8 cellular contexts compared by ENCODE assay signal in the genomic region with DNA sequence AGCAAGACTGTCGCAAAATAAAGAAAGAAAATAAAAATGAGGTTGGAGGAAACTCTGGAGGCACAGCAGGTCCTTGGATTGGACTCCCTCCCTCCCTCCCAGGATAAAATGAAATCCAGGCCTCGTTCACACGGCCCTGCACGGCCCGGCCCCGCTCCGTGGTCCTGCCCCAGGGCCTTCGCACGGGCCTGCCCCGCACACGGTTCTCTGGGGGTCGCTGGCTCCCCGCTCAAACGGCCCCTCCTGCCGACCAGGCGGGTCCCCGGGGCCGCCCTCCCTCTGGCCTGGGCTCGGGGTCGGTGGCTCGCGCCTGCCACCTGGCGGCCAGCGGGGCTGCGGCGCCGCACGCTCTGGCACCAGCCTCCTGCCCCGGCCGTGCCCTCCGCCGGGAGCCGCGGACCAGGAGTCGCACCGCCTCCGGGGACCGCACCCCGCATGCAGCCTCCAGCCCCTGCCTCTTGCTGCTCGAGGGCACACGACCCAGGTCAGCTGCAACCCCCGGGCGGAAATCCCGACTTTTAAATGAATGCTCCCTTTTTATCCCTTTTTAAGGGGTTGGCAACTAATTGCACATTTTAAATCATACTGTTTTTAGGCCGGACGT. TPM values are rescaled to one million over a fixed set of nuclear protein-coding genes. Genes with fewer than 3 reads are reported as not detected.
DNase-seq lines count a peak whose midpoint lies in the region; ATAC-seq, FAIRE-seq and TF ChIP-seq lines count a peak whose summit lies in the region.

No MANE protein-coding gene starts in this region.

- no peak for FAIRE-seq in pancreas (lab: Jason Lieb, UNC)

- H3K4me3 ChIP-seq in pancreas (peak overlapping the region in 2 of 4 donors; percentile 20 to 38), thymus (ENCODE audit: low read length) (peak overlapping the region; percentile 22)

- H3K9me3 ChIP-seq in pancreas (no peaks in the 10 kb centered on the region), thymus (ENCODE audit: control insufficient read depth) (no peaks in the 10 kb centered on the region)

- peak; percentile 41 for ATAC-seq in HG03469 (IDR thresholded peaks at IDR 0.05; ENCODE audit: unreplicated experiment)
- ATAC-seq in pancreas = peak; percentile 76 to 86 (median 84)

- H3K27me3 ChIP-seq in pancreas (no peaks in the 10 kb centered on the region), thymus (ENCODE audit: control insufficient read depth, insufficient read depth) (peaks cover 2% of the 10 kb centered on the region)

- H3K36me3 ChIP-seq in pancreas (no peaks in the 10 kb centered on the region), thymus (ENCODE audit: control insufficient read depth, insufficient read depth) (peaks cover 10% of the 10 kb centered on the region)

- intact Hi-C loops in pancreas (cut with DNase I) = loop anchor here in 2 of 3 donors (2.0 to 10.0 kb wide), 4 partner anchors 58 to 218 kb away; a partner anchor contains a TSS

- peak overlapping the region in 2 of 4 donors; percentile 12 to 30 for H3K27ac ChIP-seq in pancreas
- H3K27ac ChIP-seq in thymus (ENCODE audit: low read depth) = no peak overlapping the region

- 1% methylated on average over 26 to 46 of the region's 46 CpGs for WGBS in pancreas, 2 donors
- WGBS in thymus = 4% methylated on average over 46 of the region's 46 CpGs

- H3K4me1 ChIP-seq in pancreas = peaks cover 0 to 15% (median 4%) of the 10 kb centered on the region in 3 donors
- H3K4me1 ChIP-seq in thymus (ENCODE audit: control insufficient read depth, insufficient read depth, low read length) = peaks cover 15% of the 10 kb centered on the region

- TF ChIP-seq CTCF in pancreas (IDR thresholded peaks at IDR 0.05) = peak; percentile 86 to 97 (median 91)

- DNase-seq in NCI-H524 (lab: John Stamatoyannopoulos, UW) (peak; percentile 31 to 64), NCI-H524 treated with DMSO at 0.1 percent for 48 hours (lab: John Stamatoyannopoulos, UW) (no peak), RKO (ENCODE audit: low spot score) (peak; percentile 72), activated gamma-delta T cell treated with Interleukin-2 at 50 U/mL for 16 hours (peak; percentile 71), germinal center (ENCODE audit: low spot score) (peak; percentile 94), pancreas (peak; percentile 55 to 94 (median 81))

RNA-seq across cellular contexts. Expression of a gene that starts 1.5 kb away (rescaled TPM):
- total RNA-seq in pancreas = 10 to 100 TPM; 12.3 to 26.2 (median 19.0) TPM
- polyA plus RNA-seq in pancreas = 10 to 100 TPM; 75.1 to 84.8 TPM
- polyA plus RNA-seq in thymus = 56.0 TPM

RNA-seq across cellular contexts. Expression of a gene that starts 17.6 kb away (rescaled TPM):
- not detected for total RNA-seq in pancreas
- under 1 TPM; 0.08 to 0.09 TPM for polyA plus RNA-seq in pancreas
- 0.09 TPM for polyA plus RNA-seq in thymus

RNA-seq across cellular contexts. Expression of a gene that starts 38.3 kb away (rescaled TPM):
- 10 to 100 TPM; 65.9 to 99.1 (median 83.7) TPM for total RNA-seq in pancreas
- 100 to 1,000 TPM; 385 to 448 TPM for polyA plus RNA-seq in pancreas
- 359 TPM for polyA plus RNA-seq in thymus

RNA-seq across cellular contexts. Expression of a gene that starts 38.7 kb away (rescaled TPM):
- total RNA-seq in pancreas = not detected
- polyA plus RNA-seq in pancreas = not detected
- polyA plus RNA-seq in thymus = not detected

RNA-seq across cellular contexts. Expression of a gene that starts 43.7 kb away (rescaled TPM):
- total RNA-seq in pancreas = 10 to 100 TPM; 46.4 to 73.8 (median 56.2) TPM
- polyA plus RNA-seq in pancreas = 10 to 100 TPM; 20.4 to 40.9 TPM
- polyA plus RNA-seq in thymus = 127 TPM
